Comparison of ENCODE assay signal across 8 cellular contexts in the genomic region with DNA sequence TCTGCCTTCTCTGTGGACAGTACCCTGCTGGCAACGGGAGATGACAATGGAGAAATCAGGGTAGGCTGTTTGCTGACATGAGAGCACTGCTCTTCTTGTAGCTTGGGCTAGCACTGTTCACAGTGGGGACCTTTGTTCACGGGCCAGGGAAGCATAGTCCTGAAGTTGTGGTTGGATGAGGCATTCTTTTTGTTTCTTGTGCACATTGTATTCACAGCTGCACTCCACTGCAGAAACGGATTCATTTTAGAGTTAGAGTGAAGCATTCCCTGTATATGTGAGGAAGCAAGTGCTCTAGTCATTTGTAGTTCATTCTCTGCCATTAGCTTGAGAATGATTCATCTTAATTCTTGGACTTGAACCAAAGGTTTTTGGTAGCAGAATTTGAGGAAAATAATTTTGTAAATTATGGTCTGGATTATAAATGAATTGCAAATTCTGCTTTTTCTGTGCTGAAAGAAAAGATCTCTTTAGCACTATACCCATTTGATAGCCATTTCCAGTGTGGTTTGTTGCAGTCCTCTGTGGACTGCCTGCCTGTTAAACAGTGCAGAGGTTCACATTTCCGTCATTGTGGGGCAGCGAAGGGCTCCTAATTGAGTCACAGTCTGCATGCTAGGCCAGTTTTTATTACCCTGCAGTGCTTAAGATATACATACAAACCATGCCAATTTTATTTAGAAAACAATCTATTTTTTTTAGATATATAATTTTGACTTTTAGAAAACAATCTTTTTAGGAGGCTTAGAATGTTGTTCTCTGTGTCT.
DNase-seq lines count a peak whose midpoint lies in the region; ATAC-seq, FAIRE-seq and TF ChIP-seq lines count a peak whose summit lies in the region.

No MANE protein-coding gene starts in this region.

- DNase-seq in NCI-H146 (lab: John Stamatoyannopoulos, UW) = peak; percentile 5
- no peak for DNase-seq in NCI-H146 treated with DMSO at 0.1 percent for 48 hours (lab: John Stamatoyannopoulos, UW; ENCODE audit: unreplicated experiment)
- peak; percentile 11 for DNase-seq in OCI-M1 (lab: John Stamatoyannopoulos, UW)
- peak in 3 of 4 experiments; percentile 20 to 54 (median 48) for DNase-seq in K562 (ENCODE audit: extremely low read depth in 1 of 4, low spot score in 3 of 4)
- DNase-seq in kidney tubule cell (ENCODE audit: low spot score) = peak; percentile 54
- DNase-seq in testis = peak; percentile 53

- TF ChIP-seq RAD21 in K562 (CRISPR knock-in tag; conservative IDR thresholded peaks at IDR 0.05 in 1 of 2, IDR thresholded peaks at IDR 0.05 in 1 of 2) = peak; percentile 43 to 67

- POLR2A ChIA-PET in K562 (lab: Yijun Ruan, JAX) = interaction anchor here (0.5 kb wide), 1 partner anchor 1418 kb away, joined by 3 read pairs; no protein-coding TSS in a partner anchor

- TF ChIP-seq CTCF in K562 (IDR thresholded peaks at IDR 0.05 in 2 of 3, conservative IDR thresholded peaks at IDR 0.05 in 1 of 3; ENCODE audit: insufficient read depth in 2 of 3, low read depth in 1 of 3, low read length in 3 of 3) (peak; percentile 46 to 61 (median 52); a peak in 5 of 6 replicates), testis (IDR thresholded peaks at IDR 0.05) (no peak)

- no peak for TF ChIP-seq POLR2A in K562 (conservative IDR thresholded peaks at IDR 0.05)
- no peak for TF ChIP-seq POLR2A in testis (IDR thresholded peaks at IDR 0.05)

- CTCF ChIA-PET in K562 (lab: Yijun Ruan, JAX; ENCODE audit: low intra/inter-chr PET ratio) = interaction anchor here (0.7 kb wide), 1 partner anchor 76 kb away, joined by 3 read pairs; no protein-coding TSS in a partner anchor

- no peak overlapping the region for H2AFZ ChIP-seq in K562 (ENCODE audit: low read depth, low read length)

- H3K4me1 ChIP-seq in K562 (replicated peaks in 1 of 2; ENCODE audit: control insufficient read depth in 2 of 2, insufficient read depth in 2 of 2, low read length in 2 of 2) (0 out of 5 replicates have a peak, but pooled peaks cover 0 to 3% of the 10 kb centered on the region in 2 experiments), testis (no peaks in the 10 kb centered on the region)

- H3K27me3 ChIP-seq in K562 (ENCODE audit: control insufficient read depth in 2 of 2, insufficient read depth in 2 of 2, low read length in 2 of 2) = no peaks in the 10 kb centered on the region
- H3K27me3 ChIP-seq in testis = no peaks in the 10 kb centered on the region

- no peak for TF ChIP-seq EP300 in K562 (IDR thresholded peaks at IDR 0.05; ENCODE audit: low read length)

- intact Hi-C loops in K562 (cut with micrococcal nuclease) (loop anchor here (2.0 to 5.0 kb wide), 2 partner anchors 213 to 272 kb away; no protein-coding TSS in a partner anchor), testis (cut with DNase I; ENCODE audit: low total_unique reads) (no loop called here)

- H3K4me3 ChIP-seq in K562 (no peak overlapping the region), testis (no peak overlapping the region)

- H3K27ac ChIP-seq in K562 (ENCODE audit: extremely low read depth, low read depth, low read length) (no peak overlapping the region), testis (no peak overlapping the region)

- no peak overlapping the region for H3K9ac ChIP-seq in K562 (ENCODE audit: insufficient read depth in 1 of 2, low read depth in 2 of 2, low read length in 2 of 2)

- ATAC-seq in GM19455 (IDR thresholded peaks at IDR 0.05; ENCODE audit: unreplicated experiment) (peak; percentile 89), HG03469 (IDR thresholded peaks at IDR 0.05; ENCODE audit: unreplicated experiment) (peak; percentile 73), K562 (peak; percentile 94)

- 35% methylated on average over 5 of the region's 5 CpGs for whole genome bisulfite sequencing in K562 (ENCODE audit: insufficient coverage, low coverage, missing lambda C conversion rate)
- 75% methylated on average over 5 of the region's 5 CpGs for WGBS in testis, 2 donors

- BruUV-seq in K562 (replicated peaks; lab: Mats Ljungman, UMichigan) = no TSS peak

- no peak for FAIRE-seq in K562 (lab: Jason Lieb, UNC)

- no peaks in the 10 kb centered on the region for H3K9me1 ChIP-seq in K562 (ENCODE audit: control insufficient read depth, insufficient read depth, low read length)

- H3K9me3 ChIP-seq in K562 (replicated peaks; ENCODE audit: control insufficient read depth, insufficient read depth, low read depth, low read length) (no peaks in the 10 kb centered on the region), testis (no peaks in the 10 kb centered on the region)

- in situ Hi-C loops in K562 (cut with MboI) = no loop called here

- H3K4me2 ChIP-seq in K562 (ENCODE audit: insufficient read depth, low read length) = no peak overlapping the region

- H3K36me3 ChIP-seq in K562 (ENCODE audit: control insufficient read depth, insufficient read depth, low read length) (peaks cover 14% of the 10 kb centered on the region), testis (ENCODE audit: low read depth, missing control alignments) (no peaks in the 10 kb centered on the region)

- no peaks in the 10 kb centered on the region for H3K79me2 ChIP-seq in K562 (ENCODE audit: control insufficient read depth, insufficient read depth, low read length)

- H4K20me1 ChIP-seq in K562 (replicated peaks; ENCODE audit: control insufficient read depth, insufficient read depth, low read length) = no peaks in the 10 kb centered on the region

TF ChIP-seq in K562, 482 proteins besides CTCF, POLR2A, EP300 and RAD21:
- TF ChIP-seq MAFG (tag; conservative IDR thresholded peaks at IDR 0.05) = 0 out of 2 replicates have a peak, but pooled peaks have one; percentile 4
- no peak for TF ChIP-seq NR1H2 (CRISPR knock-in tag; IDR thresholded peaks at IDR 0.05)
- no peak for TF ChIP-seq NCOA2 (IDR thresholded peaks at IDR 0.05; ENCODE audit: partially characterized antibody in 2 of 2)
- TF ChIP-seq, protein P1, sequence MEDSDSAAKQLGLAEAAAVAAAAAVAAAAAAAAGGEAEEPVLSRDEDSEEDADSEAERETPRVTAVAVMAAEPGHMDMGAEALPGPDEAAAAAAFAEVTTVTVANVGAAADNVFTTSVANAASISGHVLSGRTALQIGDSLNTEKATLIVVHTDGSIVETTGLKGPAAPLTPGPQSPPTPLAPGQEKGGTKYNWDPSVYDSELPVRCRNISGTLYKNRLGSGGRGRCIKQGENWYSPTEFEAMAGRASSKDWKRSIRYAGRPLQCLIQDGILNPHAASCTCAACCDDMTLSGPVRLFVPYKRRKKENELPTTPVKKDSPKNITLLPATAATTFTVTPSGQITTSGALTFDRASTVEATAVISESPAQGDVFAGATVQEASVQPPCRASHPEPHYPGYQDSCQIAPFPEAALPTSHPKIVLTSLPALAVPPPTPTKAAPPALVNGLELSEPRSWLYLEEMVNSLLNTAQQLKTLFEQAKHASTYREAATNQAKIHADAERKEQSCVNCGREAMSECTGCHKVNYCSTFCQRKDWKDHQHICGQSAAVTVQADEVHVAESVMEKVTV (CRISPR knock-in tag; IDR thresholded peaks at IDR 0.05) = peak; percentile 31; the same call in 1 of the 2 replicates

Comparison
In these comparisons a context has a peak if more than half of its experiments do, and no peak if none do; other contexts are left out.
1. CTCF ChIP-seq: peak in K562 (3 of 3); none in testis (0 of 3).
2. Peak in every context shown above with its lines, with median percentiles within 50 percentile points of each other: ATAC-seq.